In the genomic region with DNA sequence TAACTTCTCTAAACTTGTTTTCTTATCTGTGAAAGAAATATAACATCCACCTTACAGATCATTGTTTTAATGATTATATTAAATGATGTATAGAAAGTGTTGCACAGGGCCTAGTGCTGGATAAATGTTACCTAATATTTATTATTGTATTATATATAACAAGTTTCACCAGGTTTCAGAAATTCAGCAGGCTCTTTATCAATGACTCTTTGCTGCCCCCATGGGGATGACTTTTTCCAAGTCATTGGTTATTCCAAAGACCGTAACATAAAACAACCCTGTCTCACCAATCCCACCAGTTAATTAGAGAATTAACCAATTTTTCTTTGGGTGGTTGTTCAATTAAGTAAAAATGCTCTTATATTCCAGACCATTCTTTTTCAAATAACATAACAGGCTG, we compare ENCODE assay signal across 8 cellular contexts. TPM values are rescaled to one million over a fixed set of nuclear protein-coding genes. Genes with fewer than 3 reads are reported as not detected.
A peak's percentile ranks its signal among the peaks of the same experiment; 100 is the strongest.
DNase-seq lines count a peak whose midpoint lies in the region; ATAC-seq and TF ChIP-seq lines count a peak whose summit lies in the region.

No MANE protein-coding gene starts in this region.

- intact Hi-C loops in sigmoid colon (cut with DNase I): no loop called here

- ATAC-seq in thoracic aorta (ENCODE audit: insufficient number of reproducible peaks, low FRiP score, low read depth): no peak
- no peak for ATAC-seq in GM18498 (IDR thresholded peaks at IDR 0.05; ENCODE audit: unreplicated experiment)

- H3K36me3 Mint-ChIP-seq in activated CD4-positive, alpha-beta memory T cell treated with anti-CD3 and anti-CD28 coated beads, Interleukin-2, amount 10 ng/mL, durations not matched to agents 7 days and 5 days (ENCODE audit: low read depth): peaks cover 8% of the 10 kb centered on the region

- peak; percentile 46 for DNase-seq in stimulated activated CD4-positive, alpha-beta T cell treated with anti-CD3 and anti-CD28 coated beads, Interleukin-15, amount 100 ng/mL, for 24 hours
- DNase-seq in stimulated activated CD4-positive, alpha-beta T cell treated with anti-CD3 and anti-CD28 coated beads, Interleukin-4, amount 100 ng/mL, for 1 hour: no peak
- DNase-seq in NCI-H146 (lab: John Stamatoyannopoulos, UW) (peak; percentile 29), right atrium auricular region (ENCODE audit: low spot score) (no peak), thoracic aorta (ENCODE audit: low spot score) (no peak), sigmoid colon (no peak)
- DNase-seq in activated CD4-positive, alpha-beta memory T cell treated with anti-CD3 and anti-CD28 coated beads, Interleukin-2, amount 10 ng/mL, durations not matched to agents 7 days and 5 days: peak; percentile 44

- no peaks in the 10 kb centered on the region for H3K9me3 ChIP-seq in right atrium auricular region
- H3K9me3 ChIP-seq in thoracic aorta: no peaks in the 10 kb centered on the region
- H3K9me3 ChIP-seq in sigmoid colon: no peaks in the 10 kb centered on the region

- H3K4me1 Mint-ChIP-seq in activated CD4-positive, alpha-beta memory T cell treated with anti-CD3 and anti-CD28 coated beads, Interleukin-2, amount 10 ng/mL, durations not matched to agents 7 days and 5 days: peaks cover 9% of the 10 kb centered on the region

- H3K4me1 ChIP-seq in right atrium auricular region (no peaks in the 10 kb centered on the region), thoracic aorta (ENCODE audit: control insufficient read depth in 1 of 2, low read depth in 2 of 2) (no peaks in the 10 kb centered on the region), sigmoid colon (peaks cover 0 to 10% (median 0%) of the 10 kb centered on the region in 4 donors)

- H3K4me3 ChIP-seq in right atrium auricular region (no peak overlapping the region), thoracic aorta (no peak overlapping the region), sigmoid colon (no peak overlapping the region)

- POLR2A ChIA-PET in activated CD4-positive, alpha-beta memory T cell treated with anti-CD3 and anti-CD28 coated beads, Interleukin-2, amount 10 ng/mL, durations not matched to agents 7 days and 5 days (lab: Charles Lee): interaction anchor here (1.3 to 2.3 kb wide), 2 partner anchors 14 to 23 kb away, joined by 3 to 9 read pairs; a partner anchor contains a TSS

- H3K36me3 ChIP-seq in right atrium auricular region (no peaks in the 10 kb centered on the region), thoracic aorta (no peaks in the 10 kb centered on the region), sigmoid colon (no peaks in the 10 kb centered on the region)

- H3K9me3 Mint-ChIP-seq in activated CD4-positive, alpha-beta memory T cell treated with anti-CD3 and anti-CD28 coated beads, Interleukin-2, amount 10 ng/mL, durations not matched to agents 7 days and 5 days: no peaks in the 10 kb centered on the region

- H3K27me3 ChIP-seq in right atrium auricular region (no peaks in the 10 kb centered on the region), thoracic aorta (replicated peaks; ENCODE audit: insufficient read depth) (no peaks in the 10 kb centered on the region), sigmoid colon (no peaks in the 10 kb centered on the region)

- no peak overlapping the region for H3K27ac Mint-ChIP-seq in activated CD4-positive, alpha-beta memory T cell treated with anti-CD3 and anti-CD28 coated beads, Interleukin-2, amount 10 ng/mL, durations not matched to agents 7 days and 5 days

- no peaks in the 10 kb centered on the region for H3K27me3 Mint-ChIP-seq in activated CD4-positive, alpha-beta memory T cell treated with anti-CD3 and anti-CD28 coated beads, Interleukin-2, amount 10 ng/mL, durations not matched to agents 7 days and 5 days

- 53 to 63% methylated on average over 1 of the region's 1 CpG for WGBS in sigmoid colon, 2 donors

- CTCF ChIA-PET in activated CD4-positive, alpha-beta memory T cell treated with anti-CD3 and anti-CD28 coated beads, Interleukin-2, amount 10 ng/mL, durations not matched to agents 7 days and 5 days (lab: Charles Lee): interaction anchor here (0.9 to 2.1 kb wide), 3 partner anchors 8 to 142 kb away, joined by 3 to 6 read pairs (median 6); no protein-coding TSS in a partner anchor

- no peak for TF ChIP-seq POLR2A in sigmoid colon (IDR thresholded peaks at IDR 0.05)

- no peak overlapping the region for H3K4me3 Mint-ChIP-seq in activated CD4-positive, alpha-beta memory T cell treated with anti-CD3 and anti-CD28 coated beads, Interleukin-2, amount 10 ng/mL, durations not matched to agents 7 days and 5 days

- no peak for TF ChIP-seq EP300 in sigmoid colon (IDR thresholded peaks at IDR 0.05)

- TF ChIP-seq CTCF in right atrium auricular region (IDR thresholded peaks at IDR 0.05) (peak; percentile 30 to 63), thoracic aorta (IDR thresholded peaks at IDR 0.05) (peak; percentile 27), sigmoid colon (IDR thresholded peaks at IDR 0.05) (peak in 2 of 4 experiments; percentile 7 to 30)

- H3K27ac ChIP-seq in right atrium auricular region (no peak overlapping the region), thoracic aorta (no peak overlapping the region), sigmoid colon (no peak overlapping the region)

RNA-seq across cellular contexts. Expression of a gene that starts 7.3 kb away (rescaled TPM):
- 10 to 100 TPM; 38.2 to 40.0 TPM for total RNA-seq in activated CD4-positive, alpha-beta memory T cell treated with anti-CD3 and anti-CD28 coated beads, Interleukin-2, amount 10 ng/mL, durations not matched to agents 7 days and 5 days
- 10 to 100 TPM; 21.8 to 28.9 TPM for total RNA-seq in right atrium auricular region
- total RNA-seq in thoracic aorta: 10 to 100 TPM; 30.7 to 34.3 TPM
- 10 to 100 TPM; 27.7 to 34.2 (median 30.2) TPM for total RNA-seq in sigmoid colon
- polyA plus RNA-seq in sigmoid colon: 10 to 100 TPM; 24.0 to 30.6 (median 30.5) TPM

RNA-seq across cellular contexts. Expression of a gene that starts 14.0 kb away (rescaled TPM):
- 100 to 1,000 TPM; 103 to 113 TPM for total RNA-seq in activated CD4-positive, alpha-beta memory T cell treated with anti-CD3 and anti-CD28 coated beads, Interleukin-2, amount 10 ng/mL, durations not matched to agents 7 days and 5 days
- total RNA-seq in right atrium auricular region (10 to 100 TPM; 53.0 to 77.4 TPM), thoracic aorta (10 to 100 TPM; 54.2 to 73.9 TPM), sigmoid colon (10 to 100 TPM; 49.0 to 77.8 (median 70.3) TPM)
- polyA plus RNA-seq in sigmoid colon: 100 to 1,000 TPM; 129 to 249 (median 232) TPM

RNA-seq across cellular contexts. Expression of a gene that starts 19.5 kb away (rescaled TPM):
- 10 to 100 TPM; 32.5 to 34.8 TPM for total RNA-seq in activated CD4-positive, alpha-beta memory T cell treated with anti-CD3 and anti-CD28 coated beads, Interleukin-2, amount 10 ng/mL, durations not matched to agents 7 days and 5 days
- total RNA-seq in right atrium auricular region (10 to 100 TPM; 13.5 to 14.4 TPM), thoracic aorta (10 to 100 TPM; 23.2 to 28.8 TPM), sigmoid colon (10 to 100 TPM; 11.4 to 24.1 (median 13.1) TPM)
- polyA plus RNA-seq in sigmoid colon: 10 to 100 TPM; 16.2 to 22.2 (median 17.3) TPM

RNA-seq across cellular contexts. Expression of a gene that starts 21.9 kb away (rescaled TPM):
- 10 to 100 TPM; 50.8 to 51.5 TPM for total RNA-seq in activated CD4-positive, alpha-beta memory T cell treated with anti-CD3 and anti-CD28 coated beads, Interleukin-2, amount 10 ng/mL, durations not matched to agents 7 days and 5 days
- 10 to 100 TPM; 19.1 to 26.0 TPM for total RNA-seq in right atrium auricular region
- total RNA-seq in thoracic aorta: 10 to 100 TPM; 25.3 to 42.1 TPM
- 10 to 100 TPM; 24.4 to 39.6 (median 33.1) TPM for total RNA-seq in sigmoid colon
- polyA plus RNA-seq in sigmoid colon: 10 to 100 TPM; 46.8 to 66.6 (median 66.5) TPM

RNA-seq across cellular contexts. Expression of a gene that starts 21.9 kb away (rescaled TPM):
- 10 to 100 TPM; 76.6 to 78.8 TPM for total RNA-seq in activated CD4-positive, alpha-beta memory T cell treated with anti-CD3 and anti-CD28 coated beads, Interleukin-2, amount 10 ng/mL, durations not matched to agents 7 days and 5 days
- total RNA-seq in right atrium auricular region (10 to 100 TPM; 39.9 to 42.2 TPM), thoracic aorta (10 to 100 TPM; 22.7 to 92.7 TPM), sigmoid colon (10 to 100 TPM; 40.7 to 63.4 (median 45.9) TPM)
- 100 to 1,000 TPM in 2 of 3 donors, 10 to 100 TPM in 1; 82.3 to 115 (median 104) TPM for polyA plus RNA-seq in sigmoid colon

Comparison
In these comparisons a context has a peak if more than half of its experiments do, and no peak if none do; other contexts are left out.
1. DNase-seq: peak in stimulated activated CD4-positive, alpha-beta T cell treated with anti-CD3 and anti-CD28 coated beads, Interleukin-15, amount 100 ng/mL, for 24 hours (single experiment), NCI-H146 (single experiment) and activated CD4-positive, alpha-beta memory T cell treated with anti-CD3 and anti-CD28 coated beads, Interleukin-2, amount 10 ng/mL, durations not matched to agents 7 days and 5 days (single experiment); none in stimulated activated CD4-positive, alpha-beta T cell treated with anti-CD3 and anti-CD28 coated beads, Interleukin-4, amount 100 ng/mL, for 1 hour (single experiment), right atrium auricular region (single experiment), thoracic aorta (single experiment) and sigmoid colon (single experiment).